ENCODE assay signal across 22 cellular contexts in the genomic region with DNA sequence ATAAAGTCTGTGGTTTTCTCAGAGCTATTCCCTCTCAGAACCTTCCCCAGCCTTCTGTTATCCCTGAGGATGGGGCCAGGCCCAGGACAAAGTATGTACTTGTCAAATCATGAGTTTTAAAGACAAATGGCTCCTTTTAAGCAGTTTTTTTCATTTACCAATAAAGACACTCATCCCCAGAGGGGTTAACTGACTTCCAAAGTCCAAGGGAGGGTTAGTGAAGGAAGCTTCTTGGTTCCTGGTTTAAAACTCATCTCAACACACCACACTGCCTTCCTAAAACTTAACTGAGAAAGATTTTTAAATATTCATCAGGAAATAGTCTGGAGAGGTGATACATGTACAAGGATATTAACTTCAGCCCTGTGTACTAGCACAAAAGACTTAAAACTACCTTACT. TPM values are rescaled to one million over a fixed set of nuclear protein-coding genes. Genes with fewer than 3 reads are reported as not detected.
DNase-seq lines count a peak whose midpoint lies in the region; ATAC-seq and TF ChIP-seq lines count a peak whose summit lies in the region.
"Had no signal": no experiment of that assay in that cellular context is flagged by ENCODE, and none has a peak within 500 bp of the region (broad histone marks: within the 10 kb centered on the region; RNA-seq: fewer than 3 reads in every experiment).

No MANE protein-coding gene starts in this region.

- H3K27ac ChIP-seq in duodenal mucosa (ENCODE audit: low read depth, low read length), result no peak overlapping the region
- H3K27ac ChIP-seq: BLaER1, HL-60 had no signal

- H3K4me1 ChIP-seq in duodenal mucosa (ENCODE audit: control insufficient read depth in 1 of 2, insufficient read depth in 2 of 2, low read length in 2 of 2), result peaks cover 6 to 14% of the 10 kb centered on the region in 2 donors
- H3K4me1 ChIP-seq in mucosa of descending colon (ENCODE audit: low read depth), result peaks cover 11% of the 10 kb centered on the region
- H3K4me1 ChIP-seq: BLaER1 had no signal

- peak overlapping the region; percentile 46 for H3K27ac Mint-ChIP-seq in type B pancreatic cell
- H3K27ac Mint-ChIP-seq in naive thymus-derived CD8-positive, alpha-beta T cell, result peak overlapping the region in 3 of 10 donors; percentile 34 to 76 (median 54)

- H3K4me3 ChIP-seq in duodenal mucosa (ENCODE audit: low read depth in 1 of 2, low read length in 2 of 2), result peak overlapping the region; percentile 19 to 50
- H3K4me3 ChIP-seq in mucosa of descending colon, result no peak overlapping the region
- H3K4me3 ChIP-seq: BLaER1 had no signal

- intact Hi-C loops in mucosa of descending colon (cut with DNase I, micrococcal nuclease), result no loop called here

- no peaks in the 10 kb centered on the region for H3K27me3 Mint-ChIP-seq in type B pancreatic cell
- no peaks in the 10 kb centered on the region for H3K27me3 Mint-ChIP-seq in naive thymus-derived CD8-positive, alpha-beta T cell
- H3K27me3 Mint-ChIP-seq: CD4-positive, alpha-beta T cell had no signal

- ATAC-seq in mucosa of descending colon, result peak; percentile 49
- ATAC-seq in naive thymus-derived CD8-positive, alpha-beta T cell, result no peak

- in situ Hi-C loops in SK-MEL-5 (cut with HindIII; ENCODE audit: low pct_unique_long_range_greater_than_20kb, low sequenced_read_pairs), result no loop called here
- in situ Hi-C loops in GM13977 (cut with MboI; ENCODE audit: low pct_unique_long_range_greater_than_20kb, low sequenced_read_pairs, unreplicated experiment), result no loop called here

- TF ChIP-seq CTCF in mucosa of descending colon (IDR thresholded peaks at IDR 0.05) (no peak), type B pancreatic cell (conservative IDR thresholded peaks at IDR 0.05) (no peak), GM13977 (IDR thresholded peaks at IDR 0.05; ENCODE audit: extremely low read depth, insufficient read depth, missing control alignments) (no peak)

- H3K36me3 ChIP-seq in duodenal mucosa (ENCODE audit: control insufficient read depth in 1 of 2, insufficient read depth in 2 of 2, low read length in 2 of 2) (no peaks in the 10 kb centered on the region), mucosa of descending colon (ENCODE audit: low read depth) (no peaks in the 10 kb centered on the region)
- H3K36me3 ChIP-seq: BLaER1 had no signal

- H3K9me3 ChIP-seq in duodenal mucosa (ENCODE audit: control insufficient read depth in 1 of 2, low read length in 2 of 2), result no peaks in the 10 kb centered on the region
- no peaks in the 10 kb centered on the region for H3K9me3 ChIP-seq in mucosa of descending colon

- H3K9me3 Mint-ChIP-seq in type B pancreatic cell, result no peaks in the 10 kb centered on the region
- H3K9me3 Mint-ChIP-seq in naive thymus-derived CD8-positive, alpha-beta T cell, result peaks cover 0 to 4% (median 0%) of the 10 kb centered on the region in 9 donors

- peak; percentile 19 for DNase-seq in SK-MEL-5 (ENCODE audit: low read depth, low spot score)
- no peak for DNase-seq in mucosa of descending colon
- DNase-seq in type B pancreatic cell (ENCODE audit: extremely low spot score, unreplicated experiment), result no peak
- no peak for DNase-seq in naive thymus-derived CD8-positive, alpha-beta T cell
- DNase-seq in GM13977 (ENCODE audit: low spot score), result no peak
- no peak for DNase-seq in NCI-H446 (lab: John Stamatoyannopoulos, UW)
- DNase-seq: ACHN; Calu3; CD4-positive, alpha-beta T cell; DMS153; GOT3; HCEC 1CT; KBM-7; MM.1S; NCI-H1092; NCI-H1436; NCI-H187 treated with DMSO at 0.1 percent for 48 hours; NCI-H510A treated with DMSO at 0.1 percent for 48 hours; NCI-H748 treated with DMSO at 0.1 percent for 48 hours had no signal

- H3K36me3 Mint-ChIP-seq in type B pancreatic cell, result no peaks in the 10 kb centered on the region
- peaks cover 0 to 19% (median 18%) of the 10 kb centered on the region in 3 donors for H3K36me3 Mint-ChIP-seq in naive thymus-derived CD8-positive, alpha-beta T cell

- H3K4me3 Mint-ChIP-seq in type B pancreatic cell, result no peak overlapping the region
- H3K4me3 Mint-ChIP-seq in naive thymus-derived CD8-positive, alpha-beta T cell, result no peak overlapping the region
- H3K4me3 Mint-ChIP-seq: CD4-positive, alpha-beta T cell had no signal

- H3K27me3 ChIP-seq in duodenal mucosa (ENCODE audit: control insufficient read depth in 1 of 2, insufficient read depth in 2 of 2, low read length in 2 of 2), result no peaks in the 10 kb centered on the region
- H3K27me3 ChIP-seq: BLaER1 had no signal

- POLR2A ChIA-PET in naive thymus-derived CD8-positive, alpha-beta T cell (lab: Charles Lee), result no interaction called here

- H3K4me1 Mint-ChIP-seq in type B pancreatic cell (ENCODE audit: unreplicated experiment), result peaks cover 4% of the 10 kb centered on the region
- H3K4me1 Mint-ChIP-seq in naive thymus-derived CD8-positive, alpha-beta T cell, result peaks cover 17 to 61% (median 37%) of the 10 kb centered on the region in 4 donors

- peak overlapping the region in 1 of 2 donors; percentile 20 for H3K9ac ChIP-seq in duodenal mucosa (ENCODE audit: low read depth in 1 of 2, low read length in 2 of 2)
- H3K9ac ChIP-seq: BLaER1 had no signal

RNA-seq across cellular contexts. Expression of a gene that starts 15.9 kb away (rescaled TPM):
- total RNA-seq in SK-MEL-5 (2014; rRNA removed; shearing (Covaris generic)), result 3.3 and 4.5 TPM in 2 replicates
- 4.4 and 9.6 TPM in 2 replicates for polyA plus RNA-seq in SK-MEL-5 (2015; cell fraction: cytosol; rRNA removed)
- polyA plus RNA-seq in SK-MEL-5 (2015; cell fraction: nucleus; rRNA removed), result 2.3 and 7.1 TPM in 2 replicates
- total RNA-seq in mucosa of descending colon (10 to 100 TPM; 21.8 to 26.4 (median 24.3) TPM), type B pancreatic cell (ENCODE audit: low replicate concordance) (9.0 and 23.1 TPM in 2 replicates)
- 10 to 100 TPM; 81.3 to 86.4 TPM for total RNA-seq in naive thymus-derived CD8-positive, alpha-beta T cell
- 10 to 100 TPM; 31.7 to 40.4 (median 34.9) TPM for polyA plus RNA-seq in naive thymus-derived CD8-positive, alpha-beta T cell

RNA-seq across cellular contexts. Expression of a gene that starts 55.4 kb away (rescaled TPM):
- 14.6 and 15.1 TPM in 2 replicates for total RNA-seq in SK-MEL-5 (2014; rRNA removed; shearing (Covaris generic))
- 16.8 and 21.2 TPM in 2 replicates for polyA plus RNA-seq in SK-MEL-5 (2015; cell fraction: cytosol; rRNA removed)
- polyA plus RNA-seq in SK-MEL-5 (2015; cell fraction: nucleus; rRNA removed), result 10.8 and 12.2 TPM in 2 replicates
- 10 to 100 TPM; 15.8 to 17.9 (median 17.7) TPM for total RNA-seq in mucosa of descending colon
- 18.1 and 23.2 TPM in 2 replicates for total RNA-seq in type B pancreatic cell (ENCODE audit: low replicate concordance)
- total RNA-seq in naive thymus-derived CD8-positive, alpha-beta T cell, result 10 to 100 TPM; 15.0 to 15.5 TPM
- 10 to 100 TPM; 19.9 to 32.0 (median 21.3) TPM for polyA plus RNA-seq in naive thymus-derived CD8-positive, alpha-beta T cell
